Comparison of ENCODE assay signal across 19 cellular contexts in the genomic region with DNA sequence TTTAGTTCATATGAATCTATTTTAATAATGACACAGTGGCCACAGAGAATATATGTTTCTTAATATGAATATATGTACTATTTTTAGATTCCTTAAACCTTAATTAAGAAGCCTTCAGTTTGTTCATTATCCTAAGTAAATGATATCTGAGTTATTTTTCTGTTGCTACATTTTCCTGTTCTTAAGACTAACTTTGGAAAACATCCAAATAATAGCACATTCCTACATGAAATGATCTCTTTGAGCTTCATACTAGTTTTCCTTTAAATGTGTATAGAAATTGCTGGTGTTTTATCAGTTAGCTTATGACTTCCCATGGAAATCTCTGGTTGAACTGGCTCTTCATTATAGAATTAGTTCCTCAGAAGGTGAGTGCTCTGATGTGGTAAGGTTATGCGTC.
DNase-seq lines count a peak whose midpoint lies in the region; FAIRE-seq and TF ChIP-seq lines count a peak whose summit lies in the region.
"Had no signal": no experiment of that assay in that cellular context is flagged by ENCODE, and none has a peak within 500 bp of the region (broad histone marks: within the 10 kb centered on the region; RNA-seq: fewer than 3 reads in every experiment).

No MANE protein-coding gene starts in this region.

- H3K27me3 ChIP-seq in testis (no peaks in the 10 kb centered on the region), tibial nerve (no peaks in the 10 kb centered on the region)
- H3K27me3 ChIP-seq: BE2C had no signal

- H3K4me1 ChIP-seq in kidney (ENCODE audit: control insufficient read depth in 1 of 2, insufficient read depth in 1 of 2, low read depth in 1 of 2, low read length in 2 of 2) (no peaks in the 10 kb centered on the region), testis (peaks cover 22% of the 10 kb centered on the region), tibial nerve (peaks cover 0 to 25% (median 7%) of the 10 kb centered on the region in 4 donors)
- H3K4me1 ChIP-seq: BE2C, HAP-1 had no signal

- H3K9ac ChIP-seq in kidney (ENCODE audit: low read length in 2 of 2) = no peak overlapping the region
- H3K9ac ChIP-seq: GM23248 had no signal

- TF ChIP-seq CTCF in kidney (IDR thresholded peaks at IDR 0.05; ENCODE audit: borderline replicate concordance, extremely low read depth, insufficient read depth) = no peak
- no peak for TF ChIP-seq CTCF in retinal pigment epithelial cell (conservative IDR thresholded peaks at IDR 0.05; ENCODE audit: low read depth, low read length)
- no peak for TF ChIP-seq CTCF in testis (IDR thresholded peaks at IDR 0.05)
- no peak for TF ChIP-seq CTCF in tibial nerve (IDR thresholded peaks at IDR 0.05)

- no peak for TF ChIP-seq EP300 in tibial nerve (IDR thresholded peaks at IDR 0.05)

- no peak overlapping the region for H3K27ac ChIP-seq in kidney (ENCODE audit: low read depth in 2 of 2, low read length in 2 of 2)
- H3K27ac ChIP-seq in testis = no peak overlapping the region
- H3K27ac ChIP-seq in tibial nerve = no peak overlapping the region
- H3K27ac ChIP-seq: GM23248 had no signal

- peak; percentile 78 for FAIRE-seq in kidney (lab: Jason Lieb, UNC)
- FAIRE-seq: GM12892, GM18507, HepG2 had no signal

- no peak for TF ChIP-seq POLR2A in testis (IDR thresholded peaks at IDR 0.05)
- TF ChIP-seq POLR2A in tibial nerve (IDR thresholded peaks at IDR 0.05) = no peak

- 95 to 100% methylated on average over 1 of the region's 1 CpG for WGBS in testis, 2 donors
- WGBS in tibial nerve, 2 donors = 100% methylated on average over 1 of the region's 1 CpG

- H3K36me3 ChIP-seq in kidney (ENCODE audit: control insufficient read depth in 1 of 2, insufficient read depth in 2 of 2, low read length in 2 of 2) = peaks cover 6 to 7% of the 10 kb centered on the region in 2 donors
- H3K36me3 ChIP-seq in testis (ENCODE audit: low read depth, missing control alignments) = no peaks in the 10 kb centered on the region
- H3K36me3 ChIP-seq in tibial nerve = peaks cover 0 to 24% (median 0%) of the 10 kb centered on the region in 3 donors
- H3K36me3 ChIP-seq: BE2C had no signal

- intact Hi-C loops in kidney (cut with DNase I) (no loop called here), testis (cut with DNase I; ENCODE audit: low total_unique reads) (no loop called here)

- DNase-seq in dermis blood vessel endothelial cell = peak; percentile 4
- DNase-seq in kidney = no peak
- DNase-seq in retinal pigment epithelial cell (ENCODE audit: low read depth) = peak; percentile 42
- DNase-seq in testis = no peak
- no peak for DNase-seq in tibial nerve (ENCODE audit: low spot score in 2 of 2)
- no peak for DNase-seq in effector CD8-positive, alpha-beta T cell (lab: John Stamatoyannopoulos, UW)
- DNase-seq: ACHN; BE2C; C1 segment of cervical spinal cord; CD4-positive, CD25-positive, alpha-beta regulatory T cell; CD8-positive, alpha-beta memory T cell; COR-L47; DMS 273 treated with DMSO at 0.1 percent for 48 hours; DMS53; GM23248 had no signal

- no peak overlapping the region for H3K4me3 ChIP-seq in kidney (ENCODE audit: low read length in 2 of 2)
- H3K4me3 ChIP-seq in retinal pigment epithelial cell (ENCODE audit: low read length) = no peak overlapping the region
- H3K4me3 ChIP-seq in testis = no peak overlapping the region
- no peak overlapping the region for H3K4me3 ChIP-seq in tibial nerve
- H3K4me3 ChIP-seq: GM23248, HAP-1 had no signal

- H3K9me3 ChIP-seq in kidney (ENCODE audit: control insufficient read depth in 1 of 2, low read length in 2 of 2) (no peaks in the 10 kb centered on the region), testis (no peaks in the 10 kb centered on the region), tibial nerve (no peaks in the 10 kb centered on the region)
- H3K9me3 ChIP-seq: BE2C, HAP-1 had no signal

Comparison
In these comparisons a context has a peak if more than half of its experiments do, and no peak if none do; other contexts are left out.
1. DNase-seq: peak in dermis blood vessel endothelial cell (single experiment) and retinal pigment epithelial cell (single experiment); none in kidney (single experiment), testis (single experiment), tibial nerve (0 of 2) and effector CD8-positive, alpha-beta T cell (single experiment).